Comparison of ENCODE assay signal across 8 cellular contexts in genomic region chr10:91924212-91925021, GRCh38. TPM values are rescaled to one million over a fixed set of nuclear protein-coding genes. Genes with fewer than 3 reads are reported as not detected.
DNase-seq lines count a peak whose midpoint lies in the region; ATAC-seq, FAIRE-seq and TF ChIP-seq lines count a peak whose summit lies in the region.

No MANE protein-coding gene starts in this region.

- no peaks in the 10 kb centered on the region; the same call in 1 of the 2 replicates for H3F3A ChIP-seq in Loucy (ENCODE audit: low read depth)

- in situ Hi-C loops in HepG2 (cut with HindIII; ENCODE audit: extremely low pct_ligation_motif_present, low pct_unique_long_range_greater_than_20kb) = no loop called here

- POLR2A ChIA-PET in HepG2 (lab: Yijun Ruan, JAX) = interaction anchor here (0.6 to 2.1 kb wide), 17 partner anchors 8 to 666 kb away, joined by 3 to 13 read pairs (median 4); partner anchors contain the start of genes CPEB3, MARCHF5, PPP1R3C and TNKS2

- H3K79me2 ChIP-seq in Loucy (ENCODE audit: insufficient read depth, low read length) (peaks cover 65% of the 10 kb centered on the region), HepG2 (ENCODE audit: insufficient read depth, low read length) (peaks cover 55% of the 10 kb centered on the region)

- H3K4me1 ChIP-seq in Loucy (ENCODE audit: insufficient read depth, low read length, poor library complexity, severe bottlenecking) (peaks cover 55% of the 10 kb centered on the region), body of pancreas (peaks cover 36% of the 10 kb centered on the region), HepG2 (ENCODE audit: insufficient read depth, low read length) (peaks cover 65% of the 10 kb centered on the region), thyroid gland (peaks cover 12 to 19% of the 10 kb centered on the region in 2 donors)

- FAIRE-seq in HepG2 (lab: Jason Lieb, UNC) = no peak

- H3K27ac Mint-ChIP-seq in Calu3 (ENCODE audit: unreplicated experiment) = peak overlapping the region; percentile 92

- no peak for TF ChIP-seq EP300 in HepG2 (IDR thresholded peaks at IDR 0.05; ENCODE audit: low read depth in 2 of 2, low read length in 2 of 2)
- no peak for TF ChIP-seq EP300 in HepG2 (CRISPR knock-in tag; IDR thresholded peaks at IDR 0.05; ENCODE audit: borderline replicate concordance)

- H3K9me3 Mint-ChIP-seq in Calu3 (ENCODE audit: low read depth, unreplicated experiment) = no peaks in the 10 kb centered on the region

- CTCF ChIA-PET in Calu3 (lab: Charles Lee) = interaction anchor here (1.0 to 1.1 kb wide), 2 partner anchors 12 to 16 kb away, joined by 3 read pairs; partner anchors contain the start of gene FGFBP3
- CTCF ChIA-PET in HepG2 (lab: Yijun Ruan, JAX; ENCODE audit: low intra/inter-chr PET ratio, low total read pairs) = no interaction called here

- H3K4me3 ChIP-seq in Loucy (ENCODE audit: low read length, poor library complexity, severe bottlenecking) = peak overlapping the region; percentile 98
- peak overlapping the region; percentile 60 to 76 for H3K4me3 ChIP-seq in body of pancreas
- peak overlapping the region; percentile 68 to 96 (median 76) for H3K4me3 ChIP-seq in HepG2 (replicated peaks in 1 of 3; ENCODE audit: insufficient read depth in 1 of 3, low read depth in 2 of 3, low read length in 3 of 3)
- H3K4me3 ChIP-seq in thyroid gland (replicated peaks in 1 of 3) = peak overlapping the region; percentile 88 to 95 (median 94)

- peaks cover 14% of the 10 kb centered on the region for H3K4me1 Mint-ChIP-seq in Calu3 (ENCODE audit: low read depth, unreplicated experiment)

- BruUV-seq in Calu3 (replicated peaks; lab: Mats Ljungman, UMichigan) (TSS peak; percentile 51), HepG2 (replicated peaks; lab: Mats Ljungman, UMichigan) (TSS peak; percentile 68)

- 2 to 3% methylated on average over 21 of the region's 21 CpGs for WGBS in body of pancreas, 2 donors
- WGBS in HepG2 (ENCODE audit: low lambda C conversion rate) = 1% methylated on average over 20 of the region's 21 CpGs
- WGBS in thyroid gland, 2 donors = 3 to 4% methylated on average over 21 of the region's 21 CpGs

- H3K27ac ChIP-seq in body of pancreas = peak overlapping the region; percentile 87 to 95 (median 93)
- H3K27ac ChIP-seq in HepG2 (ENCODE audit: extremely low read length, insufficient read depth, low read length) = peak overlapping the region; percentile 86
- H3K27ac ChIP-seq in thyroid gland = peak overlapping the region; percentile 92 to 97 (median 94)

- H4K20me1 ChIP-seq in Loucy (ENCODE audit: insufficient read depth, low read length, poor library complexity, severe bottlenecking) = peaks cover 46% of the 10 kb centered on the region
- H4K20me1 ChIP-seq in HepG2 (ENCODE audit: insufficient read depth, low read length) = peaks cover 8% of the 10 kb centered on the region

- H3K27me3 ChIP-seq in Loucy (ENCODE audit: insufficient read depth, low read length, poor library complexity, severe bottlenecking) (no peaks in the 10 kb centered on the region), body of pancreas (no peaks in the 10 kb centered on the region), HepG2 (ENCODE audit: control insufficient read depth in 1 of 2, insufficient read depth in 2 of 2, low read length in 2 of 2) (no peaks in the 10 kb centered on the region; a peak in 1 of 5 replicates), thyroid gland (no peaks in the 10 kb centered on the region)

- no peaks in the 10 kb centered on the region for H3K36me3 ChIP-seq in Loucy (ENCODE audit: insufficient read depth, low read length)
- no peaks in the 10 kb centered on the region for H3K36me3 ChIP-seq in body of pancreas (replicated peaks in 1 of 2; ENCODE audit: insufficient read depth in 1 of 2, low read depth in 2 of 2)
- H3K36me3 ChIP-seq in HepG2 (replicated peaks in 1 of 2; ENCODE audit: control insufficient read depth in 1 of 2, insufficient read depth in 2 of 2, low read length in 2 of 2) = peaks cover 0 to 4% of the 10 kb centered on the region in 2 experiments; a peak in 1 of 5 replicates
- H3K36me3 ChIP-seq in thyroid gland = no peaks in the 10 kb centered on the region

- DNase-seq in Calu3 (no peak), body of pancreas (no peak), HepG2 (ENCODE audit: low spot score) (no peak), thyroid gland (no peak), NCI-H2227 treated with DMSO at 0.1 percent for 48 hours (lab: John Stamatoyannopoulos, UW) (no peak)

- TF ChIP-seq POLR2A in body of pancreas (IDR thresholded peaks at IDR 0.05) = no peak
- TF ChIP-seq POLR2A in HepG2 (IDR thresholded peaks at IDR 0.05; ENCODE audit: insufficient read depth in 1 of 2, low read depth in 2 of 2, low read length in 2 of 2) = no peak
- TF ChIP-seq POLR2A in thyroid gland (IDR thresholded peaks at IDR 0.05) = no peak

- H3K9me3 ChIP-seq in Loucy (ENCODE audit: insufficient read depth, low read depth, low read length) = no peaks in the 10 kb centered on the region
- peaks cover 0 to 2% (median 0%) of the 10 kb centered on the region in 3 donors for H3K9me3 ChIP-seq in body of pancreas
- peaks cover 5% of the 10 kb centered on the region; the same call in 1 of the 2 replicates for H3K9me3 ChIP-seq in HepG2 (ENCODE audit: low read length)
- H3K9me3 ChIP-seq in thyroid gland = no peaks in the 10 kb centered on the region

- ATAC-seq in GM21447 (IDR thresholded peaks at IDR 0.05; ENCODE audit: unreplicated experiment) (peak; percentile 29), body of pancreas (peak; percentile 2), HepG2 (peak; percentile 43), HG03175 (IDR thresholded peaks at IDR 0.05; ENCODE audit: unreplicated experiment) (no peak)

- no peak for TF ChIP-seq RAD21 in HepG2 (CRISPR knock-in tag; IDR thresholded peaks at IDR 0.05)

- intact Hi-C loops in Calu3 (cut with micrococcal nuclease; ENCODE audit: unreplicated experiment) (no loop called here), body of pancreas (cut with DNase I) (no loop called here), HepG2 (cut with micrococcal nuclease; ENCODE audit: unreplicated experiment) (loop anchor here (2.0 kb wide), 1 partner anchor 16 kb away; the partner anchor contains the start of gene FGFBP3), thyroid gland (cut with DNase I) (no loop called here)

- H3K4me3 Mint-ChIP-seq in Calu3 (ENCODE audit: low read depth, unreplicated experiment) = peak overlapping the region; percentile 79

- H3K9me2 ChIP-seq in Loucy (replicated peaks; ENCODE audit: low read depth, low read length) = no peaks in the 10 kb centered on the region

- no peak for TF ChIP-seq CTCF in Calu3 (IDR thresholded peaks at IDR 0.05; ENCODE audit: unreplicated experiment)
- no peak for TF ChIP-seq CTCF in Loucy (conservative IDR thresholded peaks at IDR 0.05; ENCODE audit: low read length)
- no peak for TF ChIP-seq CTCF in body of pancreas (IDR thresholded peaks at IDR 0.05)
- TF ChIP-seq CTCF in HepG2 (CRISPR knock-in tag; IDR thresholded peaks at IDR 0.05) = no peak
- no peak for TF ChIP-seq CTCF in thyroid gland (IDR thresholded peaks at IDR 0.05)

- H3K36me3 Mint-ChIP-seq in Calu3 (ENCODE audit: insufficient read depth, unreplicated experiment) = peaks cover 25% of the 10 kb centered on the region

- H3K9ac ChIP-seq in Loucy (ENCODE audit: low read depth, low read length, poor library complexity, severe bottlenecking) = peak overlapping the region; percentile 96
- peak overlapping the region; percentile 80 for H3K9ac ChIP-seq in HepG2 (ENCODE audit: insufficient read depth, low read depth, low read length)

- H2AFZ ChIP-seq in Loucy (ENCODE audit: low read length) (peak overlapping the region; percentile 100), HepG2 (ENCODE audit: low read length) (no peak overlapping the region)

- H3K4me2 ChIP-seq in Loucy (ENCODE audit: low read depth, low read length, poor library complexity, severe bottlenecking) (peak overlapping the region; percentile 99), HepG2 (ENCODE audit: low read depth, low read length) (peak overlapping the region; percentile 82)

- no peaks in the 10 kb centered on the region for H3K27me3 Mint-ChIP-seq in Calu3 (ENCODE audit: unreplicated experiment)

RNA-seq across cellular contexts. Expression of gene BTAF1, which starts 0.8 kb away (rescaled TPM):
- total RNA-seq in Calu3 (2022) (29.2 and 30.7 TPM in 2 replicates), body of pancreas (10 to 100 TPM; 30.0 to 39.7 TPM), HepG2 (2016; rRNA removed; fragmentation: Illumina TruSeq; extraction: Trizol) (31.6 and 38.6 TPM in 2 replicates), thyroid gland (10 to 100 TPM; 42.6 to 61.3 (median 46.6) TPM)
- total RNA-seq in HepG2 (2016; cell fraction: cytosol; rRNA removed; fragmentation: Illumina TruSeq; extraction: Trizol; ENCODE audit: low read depth) = 8.0 and 9.2 TPM in 2 replicates
- 31.4 and 36.8 TPM in 2 replicates for total RNA-seq in HepG2 (2016; cell fraction: insoluble cytoplasmic fraction; rRNA removed; fragmentation: Illumina TruSeq; extraction: Trizol)
- total RNA-seq in HepG2 (2016; cell fraction: membrane; rRNA removed; fragmentation: Illumina TruSeq; extraction: Trizol) = 8.3 and 9.6 TPM in 2 replicates
- 80.5 and 84.8 TPM in 2 replicates for total RNA-seq in HepG2 (2016; cell fraction: nucleus; rRNA removed; fragmentation: Illumina TruSeq; extraction: Trizol)
- 54.1 and 69.5 TPM in 2 replicates for polyA plus RNA-seq in HepG2 (2011; rRNA removed)
- polyA plus RNA-seq in HepG2 (2011; cell fraction: cytosol; rRNA removed) = 5.2 and 8.6 TPM in 2 replicates
- 164 and 215 TPM in 2 replicates for polyA plus RNA-seq in HepG2 (2011; cell fraction: nucleus; rRNA removed)
- 40.0 and 44.5 TPM in 2 replicates for polyA plus RNA-seq in HepG2 (2012)
- polyA plus RNA-seq in HepG2 (2016; cell fraction: cytosol; fragmentation: Illumina TruSeq; extraction: Trizol; ENCODE audit: low read depth) = 0.36 and 0.45 TPM in 2 replicates
- polyA plus RNA-seq in HepG2 (2016; cell fraction: insoluble cytoplasmic fraction; fragmentation: Illumina TruSeq; extraction: Trizol; ENCODE audit: low read depth) = 13.0 and 14.0 TPM in 2 replicates
- 1.2 and 1.5 TPM in 2 replicates for polyA plus RNA-seq in HepG2 (2016; cell fraction: membrane; fragmentation: Illumina TruSeq; extraction: Trizol; ENCODE audit: low read depth)
- polyA plus RNA-seq in HepG2 (2016; cell fraction: nucleus; fragmentation: Illumina TruSeq; extraction: Trizol; ENCODE audit: insufficient read depth, low read depth) = 97.2 and 103 TPM in 2 replicates
- polyA minus RNA-seq in HepG2 (2011; rRNA and poly(A)+ RNA removed; ENCODE audit: low replicate concordance) = 26.6 and 41.6 TPM in 2 replicates
- 18.0 and 18.8 TPM in 2 replicates for polyA minus RNA-seq in HepG2 (2011; cell fraction: cytosol; rRNA and poly(A)+ RNA removed)
- 224 and 265 TPM in 2 replicates for polyA minus RNA-seq in HepG2 (2011; cell fraction: nucleus; rRNA and poly(A)+ RNA removed)

RNA-seq across cellular contexts. Expression of gene FGFBP3, which starts 15.1 kb away (rescaled TPM):
- total RNA-seq in Calu3 (2022) (1.9 and 2.1 TPM in 2 replicates), body of pancreas (1 to 10 TPM; 2.3 to 3.4 TPM), HepG2 (2016; rRNA removed; fragmentation: Illumina TruSeq; extraction: Trizol) (1.1 and 2.0 TPM in 2 replicates), thyroid gland (1 to 10 TPM in 3 of 4 donors, under 1 TPM in 1; 0.96 to 2.6 (median 2.0) TPM)
- 0.18 and 0.30 TPM in 2 replicates for total RNA-seq in HepG2 (2016; cell fraction: cytosol; rRNA removed; fragmentation: Illumina TruSeq; extraction: Trizol; ENCODE audit: low read depth)
- total RNA-seq in HepG2 (2016; cell fraction: insoluble cytoplasmic fraction; rRNA removed; fragmentation: Illumina TruSeq; extraction: Trizol) = 1.0 and 1.9 TPM in 2 replicates
- total RNA-seq in HepG2 (2016; cell fraction: membrane; rRNA removed; fragmentation: Illumina TruSeq; extraction: Trizol) = 0.80 and 0.90 TPM in 2 replicates
- total RNA-seq in HepG2 (2016; cell fraction: nucleus; rRNA removed; fragmentation: Illumina TruSeq; extraction: Trizol) = 1.7 and 1.9 TPM in 2 replicates
- 0.50 and 0.52 TPM in 2 replicates for polyA plus RNA-seq in HepG2 (2011; rRNA removed)
- 0.40 and 0.44 TPM in 2 replicates for polyA plus RNA-seq in HepG2 (2011; cell fraction: cytosol; rRNA removed)
- 0.58 and 0.78 TPM in 2 replicates for polyA plus RNA-seq in HepG2 (2011; cell fraction: nucleus; rRNA removed)
- 2.3 and 3.4 TPM in 2 replicates for polyA plus RNA-seq in HepG2 (2012)
- polyA plus RNA-seq in HepG2 (2016; cell fraction: cytosol; fragmentation: Illumina TruSeq; extraction: Trizol; ENCODE audit: low read depth) = 0.40 and 0.57 TPM in 2 replicates
- 1.9 and 2.0 TPM in 2 replicates for polyA plus RNA-seq in HepG2 (2016; cell fraction: insoluble cytoplasmic fraction; fragmentation: Illumina TruSeq; extraction: Trizol; ENCODE audit: low read depth)
- polyA plus RNA-seq in HepG2 (2016; cell fraction: membrane; fragmentation: Illumina TruSeq; extraction: Trizol; ENCODE audit: low read depth) = 1.1 and 1.7 TPM in 2 replicates
- 4.0 and 4.8 TPM in 2 replicates for polyA plus RNA-seq in HepG2 (2016; cell fraction: nucleus; fragmentation: Illumina TruSeq; extraction: Trizol; ENCODE audit: insufficient read depth, low read depth)
- polyA minus RNA-seq in HepG2 (2011; rRNA and poly(A)+ RNA removed; ENCODE audit: low replicate concordance) = 0.14 and 0.47 TPM in 2 replicates
- polyA minus RNA-seq in HepG2 (2011; cell fraction: cytosol; rRNA and poly(A)+ RNA removed) = 0.49 TPM in 1 of 2 replicates, not detected in the other
- polyA minus RNA-seq in HepG2 (2011; cell fraction: nucleus; rRNA and poly(A)+ RNA removed) = 1.2 and 1.4 TPM in 2 replicates
